ENCODE assay signal across 12 cellular contexts in genomic region chr1:230957580-230957989, GRCh38. TPM values are rescaled to one million over a fixed set of nuclear protein-coding genes. Genes with fewer than 3 reads are reported as not detected.
DNase-seq lines count a peak whose midpoint lies in the region; ATAC-seq, FAIRE-seq and TF ChIP-seq lines count a peak whose summit lies in the region.
"Had no signal": no experiment of that assay in that cellular context is flagged by ENCODE, and none has a peak within 500 bp of the region (broad histone marks: within the 10 kb centered on the region; RNA-seq: fewer than 3 reads in every experiment).

No MANE protein-coding gene starts in this region.

- H3K36me3 Mint-ChIP-seq in stimulated activated naive B cell treated with anti-CD40 and anti-IgM and Interleukin-4, amounts not matched to agents 10 μg/mL and 1 μg/mL and 100 μg/mL, for 72 hours = peaks cover 42 to 43% of the 10 kb centered on the region in 2 donors

- intact Hi-C loops in ascending aorta (cut with DNase I) = no loop called here

- DNase-seq in stimulated activated naive B cell treated with anti-CD40 and anti-IgM and Interleukin-4, amounts not matched to agents 10 μg/mL and 1 μg/mL and 100 μg/mL, for 72 hours = no peak
- no peak for DNase-seq in ascending aorta (ENCODE audit: low spot score in 2 of 2)
- DNase-seq in small intestine = no peak
- DNase-seq in OCI-M1 (lab: John Stamatoyannopoulos, UW) = no peak
- DNase-seq: naive thymus-derived CD8-positive, alpha-beta T cell; NCI-H1092 treated with DMSO at 0.1 percent for 48 hours; NCI-H748 treated with DMSO at 0.1 percent for 48 hours; Right ventricle myocardium superior had no signal

- H3K27ac ChIP-seq in ascending aorta = no peak overlapping the region
- H3K27ac ChIP-seq in small intestine (ENCODE audit: low read depth in 1 of 2, low read length in 1 of 2) = no peak overlapping the region

- H3K27me3 ChIP-seq in ascending aorta (no peaks in the 10 kb centered on the region), small intestine (ENCODE audit: control insufficient read depth in 2 of 2, insufficient read depth in 2 of 2, low read length in 2 of 2) (no peaks in the 10 kb centered on the region)

- no peak for TF ChIP-seq CTCF in ascending aorta (IDR thresholded peaks at IDR 0.05)

- H3K27ac Mint-ChIP-seq in stimulated activated naive B cell treated with anti-CD40 and anti-IgM and Interleukin-4, amounts not matched to agents 10 μg/mL and 1 μg/mL and 100 μg/mL, for 72 hours = peak overlapping the region; percentile 86
- H3K27ac Mint-ChIP-seq: activated T-helper 2 cell treated with anti-CD3 and anti-CD28 coated beads, Interferon-gamma antibody, Interleukin-2, Interleukin-4, amounts not matched to agents 10 μg/mL and 5 μg/mL and 100 μg/mL, durations not matched to agents 14 hours and 24 hours and 36 hours had no signal

- ATAC-seq in GM19023 (IDR thresholded peaks at IDR 0.05; ENCODE audit: unreplicated experiment) (peak; percentile 68), GM21737 (IDR thresholded peaks at IDR 0.05; ENCODE audit: unreplicated experiment) (peak; percentile 73), HG03280 (IDR thresholded peaks at IDR 0.05; ENCODE audit: unreplicated experiment) (peak; percentile 85)
- ATAC-seq in stimulated activated naive B cell treated with anti-CD40 and anti-IgM and Interleukin-4, amounts not matched to agents 10 μg/mL and 1 μg/mL and 100 μg/mL, for 72 hours (replicated peaks) = peak; percentile 89
- ATAC-seq: naive thymus-derived CD8-positive, alpha-beta T cell had no signal

- H3K9me3 ChIP-seq in ascending aorta (no peaks in the 10 kb centered on the region), small intestine (ENCODE audit: control insufficient read depth, low read depth) (no peaks in the 10 kb centered on the region)

- H3K4me1 Mint-ChIP-seq in stimulated activated naive B cell treated with anti-CD40 and anti-IgM and Interleukin-4, amounts not matched to agents 10 μg/mL and 1 μg/mL and 100 μg/mL, for 72 hours = peaks cover 22 to 76% of the 10 kb centered on the region in 2 donors

- H3K4me3 ChIP-seq in ascending aorta (no peak overlapping the region), small intestine (ENCODE audit: low read depth in 1 of 2, low read length in 2 of 2) (no peak overlapping the region)

- H3K27me3 Mint-ChIP-seq in stimulated activated naive B cell treated with anti-CD40 and anti-IgM and Interleukin-4, amounts not matched to agents 10 μg/mL and 1 μg/mL and 100 μg/mL, for 72 hours = no peaks in the 10 kb centered on the region
- H3K27me3 Mint-ChIP-seq: naive thymus-derived CD8-positive, alpha-beta T cell had no signal

- peak overlapping the region; percentile 29 to 69 for H3K4me3 Mint-ChIP-seq in stimulated activated naive B cell treated with anti-CD40 and anti-IgM and Interleukin-4, amounts not matched to agents 10 μg/mL and 1 μg/mL and 100 μg/mL, for 72 hours
- H3K4me3 Mint-ChIP-seq: naive thymus-derived CD8-positive, alpha-beta T cell had no signal

- WGBS in small intestine, 3 donors = 85 to 92% (median 87%) methylated on average over 4 of the region's 4 CpGs

- H3K36me3 ChIP-seq in ascending aorta (peaks cover 10 to 14% of the 10 kb centered on the region in 2 donors), small intestine (ENCODE audit: control insufficient read depth in 2 of 2, insufficient read depth in 2 of 2, low read length in 2 of 2) (peaks cover 5% of the 10 kb centered on the region in 2 donors)

- no peak for FAIRE-seq in small intestine (lab: Jason Lieb, UNC)

- H3K4me1 ChIP-seq in ascending aorta (no peaks in the 10 kb centered on the region), small intestine (ENCODE audit: control insufficient read depth in 2 of 2, insufficient read depth in 1 of 2, low read depth in 1 of 2, low read length in 1 of 2) (no peaks in the 10 kb centered on the region)

- H3K9me3 Mint-ChIP-seq in stimulated activated naive B cell treated with anti-CD40 and anti-IgM and Interleukin-4, amounts not matched to agents 10 μg/mL and 1 μg/mL and 100 μg/mL, for 72 hours = peaks cover 0 to 2% of the 10 kb centered on the region in 2 donors
- H3K9me3 Mint-ChIP-seq: activated T-helper 2 cell treated with anti-CD3 and anti-CD28 coated beads, Interferon-gamma antibody, Interleukin-2, Interleukin-4, amounts not matched to agents 10 μg/mL and 5 μg/mL and 100 μg/mL, durations not matched to agents 14 hours and 24 hours and 36 hours; naive thymus-derived CD8-positive, alpha-beta T cell had no signal

RNA-seq across cellular contexts. Expression of gene TTC13, which starts 21.1 kb away (rescaled TPM):
- total RNA-seq in ascending aorta = 21.5 TPM
- 1 to 10 TPM; 4.6 to 7.8 (median 7.6) TPM for polyA plus RNA-seq in small intestine

RNA-seq across cellular contexts. Expression of gene ARV1, which starts 21.3 kb away (rescaled TPM):
- 9.7 TPM for total RNA-seq in ascending aorta
- polyA plus RNA-seq in small intestine = 10 to 100 TPM; 15.7 to 30.5 (median 21.2) TPM
